Comparison of ENCODE assay signal across 8 cellular contexts in genomic region chr9:121368692-121369091, GRCh38. TPM values are rescaled to one million over a fixed set of nuclear protein-coding genes. Genes with fewer than 3 reads are reported as not detected.
DNase-seq lines count a peak whose midpoint lies in the region; ATAC-seq and TF ChIP-seq lines count a peak whose summit lies in the region.
"Not testable (repeated sequence)": the region's sequence is repeated elsewhere in the genome, so short reads cannot be mapped to it uniquely, and the experiment has no call there.

No MANE protein-coding gene starts in this region.

- H2AFZ ChIP-seq in HCT116 (ENCODE audit: low read depth, low read length, poor library complexity, severe bottlenecking); SU-DHL-6 (ENCODE audit: low read depth, low read length, severe bottlenecking): not testable (repeated sequence)

- CTCF ChIA-PET in AG04449 (lab: Yijun Ruan, JAX) (interaction anchor here (0.9 to 1.4 kb wide), 5 partner anchors 9 to 155 kb away, joined by 3 to 11 read pairs (median 4); no protein-coding TSS in a partner anchor), HCT116 (lab: Charles Lee) (interaction anchor here (0.7 kb wide), 1 partner anchor 90 kb away, joined by 3 read pairs; no protein-coding TSS in a partner anchor)
- CTCF ChIA-PET in naive thymus-derived CD4-positive, alpha-beta T cell (lab: Charles Lee): interaction anchor here (0.6 to 0.7 kb wide), 4 partner anchors 29 to 177 kb away, joined by 3 to 7 read pairs (median 4); no protein-coding TSS in a partner anchor

- POLR2A ChIA-PET in AG04449 (lab: Yijun Ruan, JAX): interaction anchor here (0.7 to 0.8 kb wide), 2 partner anchors 8 to 30 kb away, joined by 3 to 4 read pairs; no protein-coding TSS in a partner anchor
- POLR2A ChIA-PET in HCT116 (lab: Charles Lee): interaction anchor here (0.6 kb wide), 1 partner anchor 25 kb away, joined by 4 read pairs; no protein-coding TSS in a partner anchor
- POLR2A ChIA-PET in activated naive CD8-positive, alpha-beta T cell treated with anti-CD3 and anti-CD28 coated beads, Interleukin-2, amount 10 ng/mL, durations not matched to agents 7 days and 5 days (lab: Charles Lee): interaction anchor here (1.4 to 1.6 kb wide), 2 partner anchors 10 to 15 kb away, joined by 8 to 9 read pairs; no protein-coding TSS in a partner anchor
- POLR2A ChIA-PET in naive thymus-derived CD4-positive, alpha-beta T cell (lab: Charles Lee): not testable (repeated sequence)

- H3K4me3 Mint-ChIP-seq in activated naive CD8-positive, alpha-beta T cell treated with anti-CD3 and anti-CD28 coated beads, Interleukin-2, amount 10 ng/mL, durations not matched to agents 7 days and 5 days: peak overlapping the region; percentile 92
- H3K4me3 Mint-ChIP-seq in naive thymus-derived CD4-positive, alpha-beta T cell: peak overlapping the region; percentile 88 to 99 (median 94)
- H3K4me3 Mint-ChIP-seq in stimulated activated effector memory CD8-positive, alpha-beta T cell treated with anti-CD3 and anti-CD28 coated beads, Interleukin-12 subunit alpha, Interleukin-12 subunit beta, amount 100 ng/mL, for 72 hours: peak overlapping the region; percentile 82

- H4K20me1 ChIP-seq in HCT116 (ENCODE audit: insufficient read depth); SU-DHL-6 (ENCODE audit: low read depth, low read length): not testable (repeated sequence)

- not testable (repeated sequence) for H3K9me2 ChIP-seq in HCT116 (ENCODE audit: insufficient read depth); SU-DHL-6 (replicated peaks; ENCODE audit: insufficient read depth, low read length)

- H3K4me1 ChIP-seq in HCT116 (ENCODE audit: control insufficient read depth in 1 of 2, insufficient read depth in 2 of 2, low read length in 2 of 2) (peaks cover 0 to 15% of the 10 kb centered on the region in 2 experiments; a peak in 1 of 4 replicates), duodenal mucosa (ENCODE audit: control insufficient read depth in 1 of 2, insufficient read depth in 2 of 2, low read length in 2 of 2) (peaks cover 49 to 69% of the 10 kb centered on the region in 2 donors)
- H3K4me1 ChIP-seq in iPS-15b (ENCODE audit: control insufficient read depth, insufficient read depth, low read length): not testable (repeated sequence)
- H3K4me1 ChIP-seq in naive thymus-derived CD4-positive, alpha-beta T cell (ENCODE audit: control insufficient read depth in 2 of 2, insufficient read depth in 2 of 2, low read length in 2 of 2): peaks cover 18 to 33% of the 10 kb centered on the region in 2 donors

- TF ChIP-seq CTCF in AG04449 (IDR thresholded peaks at IDR 0.05; ENCODE audit: insufficient read depth, low read length, missing control alignments); HCT116 (IDR thresholded peaks at IDR 0.05 in 2 of 3, conservative IDR thresholded peaks at IDR 0.05 in 1 of 3; ENCODE audit: borderline replicate concordance in 1 of 3, insufficient read depth in 1 of 3, low read depth in 2 of 3, low read length in 2 of 3); SU-DHL-6 (IDR thresholded peaks at IDR 0.05; ENCODE audit: insufficient read depth, low read length, poor library complexity, severe bottlenecking): not testable (repeated sequence)

- H3K79me2 ChIP-seq in HCT116 (ENCODE audit: insufficient read depth, low read length); SU-DHL-6 (ENCODE audit: insufficient read depth, low read length): not testable (repeated sequence)

- not testable (repeated sequence) for H3K9me3 ChIP-seq in HCT116 (ENCODE audit: control insufficient read depth in 1 of 2, insufficient read depth in 1 of 2, low read depth in 1 of 2, low read length in 2 of 2); SU-DHL-6 (ENCODE audit: insufficient read depth, low read length); duodenal mucosa (ENCODE audit: control insufficient read depth in 1 of 2, low read length in 2 of 2); iPS-15b (ENCODE audit: control insufficient read depth, insufficient read depth, low read length); naive thymus-derived CD4-positive, alpha-beta T cell (ENCODE audit: control insufficient read depth in 2 of 3, low read length in 3 of 3)

- H3K27ac ChIP-seq in HCT116 (ENCODE audit: low read depth, low read length); SU-DHL-6 (ENCODE audit: low read depth, low read length); naive thymus-derived CD4-positive, alpha-beta T cell (ENCODE audit: low read depth, low read length): not testable (repeated sequence)
- H3K27ac ChIP-seq in duodenal mucosa (ENCODE audit: low read depth, low read length): peak overlapping the region; percentile 61

- TF ChIP-seq POLR2A in HCT116 (IDR thresholded peaks at IDR 0.05; ENCODE audit: borderline replicate concordance, extremely low read depth, insufficient read depth, insufficient read length): not testable (repeated sequence)

- not testable (repeated sequence) for H3K27me3 ChIP-seq in HCT116 (ENCODE audit: insufficient read depth, low read length); SU-DHL-6 (ENCODE audit: low read length); duodenal mucosa (ENCODE audit: control insufficient read depth in 1 of 2, insufficient read depth in 2 of 2, low read length in 2 of 2); naive thymus-derived CD4-positive, alpha-beta T cell (ENCODE audit: control insufficient read depth in 2 of 2, insufficient read depth in 2 of 2, low read length in 2 of 2)
- peaks cover 11% of the 10 kb centered on the region for H3K27me3 ChIP-seq in iPS-15b (ENCODE audit: control insufficient read depth, insufficient read depth, low read length)

- not testable (repeated sequence) for ATAC-seq in HCT116; activated naive CD8-positive, alpha-beta T cell treated with anti-CD3 and anti-CD28 coated beads, Interleukin-2, amount 10 ng/mL, durations not matched to agents 7 days and 5 days (ENCODE audit: low read depth); naive thymus-derived CD4-positive, alpha-beta T cell; stimulated activated effector memory CD8-positive, alpha-beta T cell treated with anti-CD3 and anti-CD28 coated beads, Interleukin-12 subunit alpha, Interleukin-12 subunit beta, amount 100 ng/mL, for 72 hours

- peak overlapping the region; percentile 76; the same call in 1 of the 2 replicates for H3K4me2 ChIP-seq in HCT116 (ENCODE audit: low read length)
- H3K4me2 ChIP-seq in SU-DHL-6 (ENCODE audit: low read depth, low read length, poor library complexity, severe bottlenecking): peak overlapping the region; percentile 61

- not testable (repeated sequence) for H3K9ac ChIP-seq in HCT116 (ENCODE audit: low read length); SU-DHL-6 (ENCODE audit: low read length); iPS-15b (ENCODE audit: low read depth, low read length)
- peak overlapping the region; percentile 27 to 76 for H3K9ac ChIP-seq in duodenal mucosa (ENCODE audit: low read depth in 1 of 2, low read length in 2 of 2)

- not testable (repeated sequence) for DNase-seq in AG04449 (ENCODE audit: low read depth, low spot score); HCT116 (ENCODE audit: low read depth, low spot score); activated naive CD8-positive, alpha-beta T cell treated with anti-CD3 and anti-CD28 coated beads, Interleukin-2, amount 10 ng/mL, durations not matched to agents 7 days and 5 days; stimulated activated effector memory CD8-positive, alpha-beta T cell treated with anti-CD3 and anti-CD28 coated beads, Interleukin-12 subunit alpha, Interleukin-12 subunit beta, amount 100 ng/mL, for 72 hours (ENCODE audit: low spot score in 2 of 2)
- peak in 1 of 9 donors; percentile 10 for DNase-seq in naive thymus-derived CD4-positive, alpha-beta T cell

- not testable (repeated sequence) for H3K36me3 ChIP-seq in HCT116 (ENCODE audit: control insufficient read depth in 1 of 2, insufficient read depth in 2 of 2, low read length in 2 of 2); SU-DHL-6 (ENCODE audit: low read length); duodenal mucosa (ENCODE audit: control insufficient read depth in 1 of 2, insufficient read depth in 2 of 2, low read length in 2 of 2); iPS-15b (ENCODE audit: control insufficient read depth, insufficient read depth, low read length); naive thymus-derived CD4-positive, alpha-beta T cell (ENCODE audit: control insufficient read depth in 2 of 3, insufficient read depth in 3 of 3, low read length in 3 of 3)

- H3F3A ChIP-seq in SU-DHL-6 (ENCODE audit: insufficient read depth): not testable (repeated sequence)

- H3K9me3 Mint-ChIP-seq in activated naive CD8-positive, alpha-beta T cell treated with anti-CD3 and anti-CD28 coated beads, Interleukin-2, amount 10 ng/mL, durations not matched to agents 7 days and 5 days; naive thymus-derived CD4-positive, alpha-beta T cell; stimulated activated effector memory CD8-positive, alpha-beta T cell treated with anti-CD3 and anti-CD28 coated beads, Interleukin-12 subunit alpha, Interleukin-12 subunit beta, amount 100 ng/mL, for 72 hours: not testable (repeated sequence)

- peaks cover 47% of the 10 kb centered on the region for H3K4me1 Mint-ChIP-seq in activated naive CD8-positive, alpha-beta T cell treated with anti-CD3 and anti-CD28 coated beads, Interleukin-2, amount 10 ng/mL, durations not matched to agents 7 days and 5 days
- H3K4me1 Mint-ChIP-seq in naive thymus-derived CD4-positive, alpha-beta T cell: peaks cover 22 to 62% (median 36%) of the 10 kb centered on the region in 7 donors
- peaks cover 71% of the 10 kb centered on the region for H3K4me1 Mint-ChIP-seq in stimulated activated effector memory CD8-positive, alpha-beta T cell treated with anti-CD3 and anti-CD28 coated beads, Interleukin-12 subunit alpha, Interleukin-12 subunit beta, amount 100 ng/mL, for 72 hours

- not testable (repeated sequence) for BruUV-seq in HCT116 (replicated peaks; lab: Mats Ljungman, UMichigan)

- RAD21 ChIA-PET in HCT116 (lab: Charles Lee; ENCODE audit: low non-redundant PET in 1 of 2, low total read pairs in 2 of 2, uncharacterized antibody in 2 of 2, unreplicated experiment in 2 of 2): not testable (repeated sequence)

- H3K27me3 Mint-ChIP-seq in activated naive CD8-positive, alpha-beta T cell treated with anti-CD3 and anti-CD28 coated beads, Interleukin-2, amount 10 ng/mL, durations not matched to agents 7 days and 5 days; naive thymus-derived CD4-positive, alpha-beta T cell: not testable (repeated sequence)

- TF ChIP-seq RAD21 in HCT116 (IDR thresholded peaks at IDR 0.05; ENCODE audit: low read depth): not testable (repeated sequence)

- peak overlapping the region; percentile 67 for H3K27ac Mint-ChIP-seq in activated naive CD8-positive, alpha-beta T cell treated with anti-CD3 and anti-CD28 coated beads, Interleukin-2, amount 10 ng/mL, durations not matched to agents 7 days and 5 days
- H3K27ac Mint-ChIP-seq in naive thymus-derived CD4-positive, alpha-beta T cell: peak overlapping the region in 8 of 9 donors; percentile 9 to 98 (median 96)
- H3K27ac Mint-ChIP-seq in stimulated activated effector memory CD8-positive, alpha-beta T cell treated with anti-CD3 and anti-CD28 coated beads, Interleukin-12 subunit alpha, Interleukin-12 subunit beta, amount 100 ng/mL, for 72 hours: peak overlapping the region; percentile 96

- peak overlapping the region; percentile 82 for H3K4me3 ChIP-seq in AG04449 (ENCODE audit: low read depth, low read length)
- H3K4me3 ChIP-seq in HCT116 (replicated peaks in 1 of 2; ENCODE audit: low read depth in 1 of 2, low read length in 2 of 2): peak overlapping the region in 1 of 2 experiments; percentile 59; a peak in 1 of 4 replicates
- H3K4me3 ChIP-seq in SU-DHL-6 (ENCODE audit: insufficient read depth, low read length, poor library complexity, severe bottlenecking): not testable (repeated sequence)
- peak overlapping the region; percentile 65 to 76 for H3K4me3 ChIP-seq in duodenal mucosa (ENCODE audit: low read depth in 1 of 2, low read length in 2 of 2)
- peak overlapping the region; percentile 68 for H3K4me3 ChIP-seq in iPS-15b (ENCODE audit: low read depth, low read length)
- peak overlapping the region; percentile 91 for H3K4me3 ChIP-seq in naive thymus-derived CD4-positive, alpha-beta T cell (ENCODE audit: low read length)

- intact Hi-C loops in HCT116 (cut with micrococcal nuclease): not testable (repeated sequence)
- intact Hi-C loops in naive thymus-derived CD4-positive, alpha-beta T cell (cut with micrococcal nuclease): loop anchor here (1.0 to 5.0 kb wide), 3 partner anchors 9 to 786 kb away; partner anchors contain the start of genes CDK5RAP2 (in 1 of the 2) and MEGF9 (in 1 of the 2)

- peaks cover 23% of the 10 kb centered on the region for H3K36me3 Mint-ChIP-seq in activated naive CD8-positive, alpha-beta T cell treated with anti-CD3 and anti-CD28 coated beads, Interleukin-2, amount 10 ng/mL, durations not matched to agents 7 days and 5 days
- peaks cover 0 to 19% (median 0%) of the 10 kb centered on the region in 5 donors for H3K36me3 Mint-ChIP-seq in naive thymus-derived CD4-positive, alpha-beta T cell
- peaks cover 46% of the 10 kb centered on the region for H3K36me3 Mint-ChIP-seq in stimulated activated effector memory CD8-positive, alpha-beta T cell treated with anti-CD3 and anti-CD28 coated beads, Interleukin-12 subunit alpha, Interleukin-12 subunit beta, amount 100 ng/mL, for 72 hours

RNA-seq across cellular contexts. Expression of gene STOM, which starts 1.4 kb away (rescaled TPM):
- total RNA-seq in HCT116 (2021; ENCODE audit: unreplicated experiment): 22.4 TPM
- 13.6 and 16.1 TPM in 2 replicates for polyA plus RNA-seq in HCT116 (2012)
- total RNA-seq in activated naive CD8-positive, alpha-beta T cell treated with anti-CD3 and anti-CD28 coated beads, Interleukin-2, amount 10 ng/mL, durations not matched to agents 7 days and 5 days: 10 to 100 TPM; 87.4 to 95.4 TPM
- total RNA-seq in naive thymus-derived CD4-positive, alpha-beta T cell: 10 to 100 TPM in 4 of 5 experiments, 1 to 10 TPM in 1; 8.8 to 59.8 (median 16.1) TPM
- 10 to 100 TPM; 13.0 to 13.3 TPM for polyA plus RNA-seq in naive thymus-derived CD4-positive, alpha-beta T cell
